ENCODE assay signal across 8 cellular contexts in genomic region chr1:174160603-174161002, GRCh38. TPM values are rescaled to one million over a fixed set of nuclear protein-coding genes. Genes with fewer than 3 reads are reported as not detected.
DNase-seq lines count a peak whose midpoint lies in the region; ATAC-seq and TF ChIP-seq lines count a peak whose summit lies in the region.

No MANE protein-coding gene starts in this region.

- DNase-seq in T-helper 1 cell (no peak), stomach (no peak), NCI-H526 treated with DMSO at 0.1 percent for 48 hours (lab: John Stamatoyannopoulos, UW) (no peak), AG08395 (ENCODE audit: low spot score) (no peak)

- no peaks in the 10 kb centered on the region for H3K27me3 Mint-ChIP-seq in T-helper 1 cell treated with Interleukin-12 subunit alpha and Interleukin-12 subunit beta and Interleukin-4 antibody, amounts not matched to agents 30 μg/mL and 1 μg/mL, for 36 hours (ENCODE audit: low read depth)
- H3K27me3 Mint-ChIP-seq in activated T-helper 17 cell treated with anti-CD3 and anti-CD28 coated beads, Interleukin-2, amount 50 U/mL, for 72 hours: no peaks in the 10 kb centered on the region

- H3K4me3 ChIP-seq in iPS-20b (ENCODE audit: low read length) (peak overlapping the region; percentile 92), stomach (peak overlapping the region; percentile 65 to 99 (median 92))

- peaks cover 51% of the 10 kb centered on the region for H3K4me1 Mint-ChIP-seq in T-helper 1 cell treated with Interleukin-12 subunit alpha and Interleukin-12 subunit beta and Interleukin-4 antibody, amounts not matched to agents 30 μg/mL and 1 μg/mL, for 36 hours (ENCODE audit: low read depth)
- peaks cover 47% of the 10 kb centered on the region for H3K4me1 Mint-ChIP-seq in activated T-helper 17 cell treated with anti-CD3 and anti-CD28 coated beads, Interleukin-2, amount 50 U/mL, for 72 hours

- no peak overlapping the region for H3K27ac ChIP-seq in iPS-20b (ENCODE audit: low read length)
- peak overlapping the region in 2 of 5 donors; percentile 87 to 96 for H3K27ac ChIP-seq in stomach

- peaks cover 4% of the 10 kb centered on the region for H3K4me1 ChIP-seq in iPS-20b (ENCODE audit: insufficient read depth, low read length)
- peaks cover 4 to 41% (median 20%) of the 10 kb centered on the region in 4 donors for H3K4me1 ChIP-seq in stomach

- H3K27ac Mint-ChIP-seq in T-helper 1 cell treated with Interleukin-12 subunit alpha and Interleukin-12 subunit beta and Interleukin-4 antibody, amounts not matched to agents 30 μg/mL and 1 μg/mL, for 36 hours: peak overlapping the region; percentile 89
- H3K27ac Mint-ChIP-seq in activated T-helper 17 cell treated with anti-CD3 and anti-CD28 coated beads, Interleukin-2, amount 50 U/mL, for 72 hours: peak overlapping the region; percentile 98

- no peak for TF ChIP-seq EP300 in stomach (IDR thresholded peaks at IDR 0.05)

- H3K9ac ChIP-seq in iPS-20b (ENCODE audit: low read depth, low read length): peak overlapping the region; percentile 69; the same call in 1 of the 2 replicates

- H3K36me3 ChIP-seq in iPS-20b (ENCODE audit: insufficient read depth, low read depth, low read length) (no peaks in the 10 kb centered on the region), stomach (no peaks in the 10 kb centered on the region)

- no peaks in the 10 kb centered on the region for H3K9me3 ChIP-seq in iPS-20b (ENCODE audit: insufficient read depth, low read depth, low read length)
- H3K9me3 ChIP-seq in stomach: no peaks in the 10 kb centered on the region

- peak overlapping the region; percentile 96 for H3K4me3 Mint-ChIP-seq in T-helper 1 cell treated with Interleukin-12 subunit alpha and Interleukin-12 subunit beta and Interleukin-4 antibody, amounts not matched to agents 30 μg/mL and 1 μg/mL, for 36 hours
- peak overlapping the region; percentile 97 for H3K4me3 Mint-ChIP-seq in activated T-helper 17 cell treated with anti-CD3 and anti-CD28 coated beads, Interleukin-2, amount 50 U/mL, for 72 hours

- H3K9me3 Mint-ChIP-seq in T-helper 1 cell treated with Interleukin-12 subunit alpha and Interleukin-12 subunit beta and Interleukin-4 antibody, amounts not matched to agents 30 μg/mL and 1 μg/mL, for 36 hours: no peaks in the 10 kb centered on the region
- H3K9me3 Mint-ChIP-seq in activated T-helper 17 cell treated with anti-CD3 and anti-CD28 coated beads, Interleukin-2, amount 50 U/mL, for 72 hours: no peaks in the 10 kb centered on the region

- ATAC-seq in activated T-helper 17 cell treated with anti-CD3 and anti-CD28 coated beads, Interleukin-2, amount 50 U/mL, for 72 hours (replicated peaks): no peak
- ATAC-seq in HG03432 (IDR thresholded peaks at IDR 0.05; ENCODE audit: unreplicated experiment): no peak

- H3K27me3 ChIP-seq in iPS-20b (ENCODE audit: insufficient read depth, low read length) (peaks cover 19% of the 10 kb centered on the region; the same call in 1 of the 2 replicates), stomach (no peaks in the 10 kb centered on the region)

- no peak for TF ChIP-seq POLR2A in stomach (IDR thresholded peaks at IDR 0.05)

- TF ChIP-seq CTCF in stomach (IDR thresholded peaks at IDR 0.05): no peak

- 56 to 71% (median 63%) methylated on average over 5 of the region's 5 CpGs for WGBS in stomach, 5 donors

- H3K36me3 Mint-ChIP-seq in T-helper 1 cell treated with Interleukin-12 subunit alpha and Interleukin-12 subunit beta and Interleukin-4 antibody, amounts not matched to agents 30 μg/mL and 1 μg/mL, for 36 hours (ENCODE audit: low read depth): peaks cover 9% of the 10 kb centered on the region
- H3K36me3 Mint-ChIP-seq in activated T-helper 17 cell treated with anti-CD3 and anti-CD28 coated beads, Interleukin-2, amount 50 U/mL, for 72 hours (ENCODE audit: low read depth): peaks cover 43% of the 10 kb centered on the region

- intact Hi-C loops in stomach (cut with DNase I; ENCODE audit: low total_unique reads): no loop called here

RNA-seq across cellular contexts. Expression of gene RABGAP1L, which starts 1.3 kb away (rescaled TPM):
- total RNA-seq in activated T-helper 17 cell treated with anti-CD3 and anti-CD28 coated beads, Interleukin-2, amount 50 U/mL, for 72 hours: 10 to 100 TPM; 38.4 to 54.1 TPM
- 100 to 1,000 TPM in 2 of 5 donors, 10 to 100 TPM in 3; 53.3 to 238 (median 63.0) TPM for total RNA-seq in stomach
- polyA plus RNA-seq in stomach: 10 to 100 TPM; 14.2 to 15.9 (median 15.9) TPM
